Comparison of ENCODE assay signal across 19 cellular contexts in genomic region chr9:2761424-2761823, GRCh38. TPM values are rescaled to one million over a fixed set of nuclear protein-coding genes. Genes with fewer than 3 reads are reported as not detected.
DNase-seq lines count a peak whose midpoint lies in the region; ATAC-seq and TF ChIP-seq lines count a peak whose summit lies in the region.
"Had no signal": no experiment of that assay in that cellular context is flagged by ENCODE, and none has a peak within 500 bp of the region (broad histone marks: within the 10 kb centered on the region; RNA-seq: fewer than 3 reads in every experiment).

No MANE protein-coding gene starts in this region.

- intact Hi-C loops in posterior cingulate gyrus (cut with DNase I), result no loop called here

- H3K79me2 ChIP-seq in Karpas-422 (ENCODE audit: low read length), result no peaks in the 10 kb centered on the region

- no peak overlapping the region for H3K4me2 ChIP-seq in Karpas-422 (ENCODE audit: low read depth, low read length, poor library complexity, severe bottlenecking)

- H3K9me3 ChIP-seq in HUES48 (ENCODE audit: control insufficient read depth, insufficient read depth, low read length) (no peaks in the 10 kb centered on the region), Karpas-422 (ENCODE audit: low read length) (no peaks in the 10 kb centered on the region)
- H3K9me3 ChIP-seq: Caco-2, gastroesophageal sphincter had no signal

- peak overlapping the region; percentile 36; the same call in 1 of the 2 replicates for H3K9ac ChIP-seq in HUES48 (ENCODE audit: low read depth, low read length)
- no peak overlapping the region for H3K9ac ChIP-seq in Karpas-422 (ENCODE audit: low read length)

- H2AFZ ChIP-seq in Karpas-422 (ENCODE audit: low read length), result no peak overlapping the region

- peak; percentile 48 for ATAC-seq in GM19463 (IDR thresholded peaks at IDR 0.05; ENCODE audit: unreplicated experiment)
- ATAC-seq in HG02870 (IDR thresholded peaks at IDR 0.05; ENCODE audit: unreplicated experiment), result peak; percentile 47
- ATAC-seq: gastroesophageal sphincter, natural killer cell had no signal

- no peaks in the 10 kb centered on the region for H4K20me1 ChIP-seq in Karpas-422 (ENCODE audit: insufficient read depth, low read depth, low read length)

- H3K4me3 ChIP-seq in GM12865 (ENCODE audit: low read depth, low read length) (no peak overlapping the region), HUES48 (ENCODE audit: low read depth, low read length) (no peak overlapping the region), Karpas-422 (ENCODE audit: low read length) (no peak overlapping the region)
- H3K4me3 ChIP-seq: gastroesophageal sphincter had no signal

- 0 out of 2 replicates have a peak, but pooled peaks cover 9% of the 10 kb centered on the region for H3K36me3 ChIP-seq in HUES48 (ENCODE audit: control insufficient read depth, insufficient read depth, low read length)
- H3K36me3 ChIP-seq in Karpas-422 (ENCODE audit: insufficient read depth, low read length), result peaks cover 11% of the 10 kb centered on the region; the same call in 1 of the 2 replicates

- DNase-seq in GM12865 (ENCODE audit: low read depth) (peak; percentile 66), Karpas-422 (no peak), posterior cingulate gyrus (no peak), activated gamma-delta T cell treated with Interleukin-2 at 50 U/mL for 16 hours (no peak), KG1 (lab: John Stamatoyannopoulos, UW) (no peak)
- DNase-seq: activated CD8-positive, alpha-beta memory T cell treated with anti-CD3 and anti-CD28 coated beads, Interleukin-2, amount 50 U/mL, for 4 hours; aorta; Caco-2; kidney glomerular epithelial cell; natural killer cell; NCI-H1092 treated with DMSO at 0.1 percent for 48 hours; NCI-H526 treated with DMSO at 0.1 percent for 48 hours; SHP77 treated with DMSO at 0.1 percent for 48 hours; trophoblast cell had no signal

- no peaks in the 10 kb centered on the region for H3K9me2 ChIP-seq in Karpas-422 (replicated peaks; ENCODE audit: insufficient read depth, low read length)

- no peaks in the 10 kb centered on the region for H3K27me3 ChIP-seq in HUES48 (ENCODE audit: control insufficient read depth, insufficient read depth, low read length)
- no peaks in the 10 kb centered on the region for H3K27me3 ChIP-seq in Karpas-422 (ENCODE audit: low read length)
- H3K27me3 ChIP-seq: gastroesophageal sphincter had no signal

- H3K4me1 ChIP-seq in HUES48 (ENCODE audit: control insufficient read depth, insufficient read depth, low read length), result peaks cover 51% of the 10 kb centered on the region
- H3K4me1 ChIP-seq in Karpas-422 (ENCODE audit: low read length), result peaks cover 10% of the 10 kb centered on the region
- H3K4me1 ChIP-seq: gastroesophageal sphincter had no signal

- peak overlapping the region; percentile 61 for H3K27ac ChIP-seq in HUES48 (ENCODE audit: low read depth, low read length)
- H3K27ac ChIP-seq in Karpas-422 (ENCODE audit: low read length), result no peak overlapping the region
- H3K27ac ChIP-seq: gastroesophageal sphincter had no signal

- no peak for TF ChIP-seq CTCF in GM12865 (IDR thresholded peaks at IDR 0.05; ENCODE audit: insufficient read depth, low read depth, low read length, missing control alignments)

RNA-seq across cellular contexts. Expression of gene KCNV2, which starts 44.1 kb away (rescaled TPM):
- 1.6 and 1.8 TPM in 2 replicates for total RNA-seq in Karpas-422 (2014; rRNA removed; shearing (Covaris generic); ENCODE audit: low replicate concordance)
- total RNA-seq: aorta, Caco-2, gastroesophageal sphincter, natural killer cell, skeletal muscle tissue had no signal
